33 cellular contexts compared by ENCODE assay signal in genomic region chr14:58711382-58711781, GRCh38.
"Had no signal": no experiment of that assay in that cellular context is flagged by ENCODE, and none has a peak within 500 bp of the region (broad histone marks: within the 10 kb centered on the region; RNA-seq: fewer than 3 reads in every experiment).

No MANE protein-coding gene starts in this region.

- FAIRE-seq: astrocyte, bronchial epithelial cell had no signal

- DNase-seq: activated effector memory CD4-positive, alpha-beta T cell treated with anti-CD3 and anti-CD28 coated beads, Interleukin-2, amount 50 U/mL, for 16 hours; activated effector memory CD4-positive, alpha-beta T cell treated with Interleukin-2 at 50 U/mL for 16 hours; activated gamma-delta T cell; activated gamma-delta T cell treated with Interleukin-2 at 50 U/mL for 16 hours; activated naive CD4-positive, alpha-beta T cell; activated naive CD4-positive, alpha-beta T cell treated with anti-CD3 and anti-CD28 coated beads for 36 hours; activated naive CD4-positive, alpha-beta T cell treated with anti-CD3 and anti-CD28 coated beads, Interleukin-2, amount 10 ng/mL, durations not matched to agents 7 days and 5 days; activated naive CD4-positive, alpha-beta T cell treated with anti-CD3 and anti-CD28 coated beads, Interleukin-2, amount 50 U/mL, for 16 hours; activated naive CD4-positive, alpha-beta T cell treated with Interleukin-2 at 50 U/mL for 16 hours; activated naive CD8-positive, alpha-beta T cell treated with anti-CD3 and anti-CD28 coated beads for 36 hours; activated naive CD8-positive, alpha-beta T cell treated with anti-CD3 and anti-CD28 coated beads, Interleukin-2, amount 10 ng/mL, durations not matched to agents 7 days and 5 days; activated naive CD8-positive, alpha-beta T cell treated with anti-CD3 and anti-CD28 coated beads, Interleukin-2, amount 50 U/mL, for 24 hours; activated T-cell treated with anti-CD3 and anti-CD28 coated beads, Interleukin-2, amount 50 U/mL, for 24 hours; activated T-cell treated with anti-CD3 and anti-CD28 coated beads, Interleukin-2, amount 50 U/mL, for 4 hours; activated T-cell treated with anti-CD3 and anti-CD28 coated beads, Interleukin-2, amount 50 U/mL, for 48 hours; activated T-cell treated with anti-CD3 and anti-CD28 coated beads, Interleukin-2, amount 50 U/mL, for 72 hours; adrenal gland; amniotic stem cell; amygdala; anterior cingulate cortex; aorta; body of pancreas; brain microvascular endothelial cell; caudate nucleus; central memory CD4-positive, alpha-beta T cell; cerebellar nuclear complex had no signal

- H3K9me3 ChIP-seq: adrenal gland, ascending aorta, body of pancreas, breast epithelium had no signal

- H3K4me3 ChIP-seq: adrenal gland, ascending aorta, body of pancreas, breast epithelium, cardiac muscle cell had no signal

- H3K27me3 ChIP-seq: adrenal gland, ascending aorta, body of pancreas, brain microvascular endothelial cell, breast epithelium, cardiac muscle cell had no signal

- ATAC-seq: activated naive CD4-positive, alpha-beta T cell treated with anti-CD3 and anti-CD28 coated beads, Interleukin-2, amount 50 U/mL, for 72 hours; activated naive CD8-positive, alpha-beta T cell treated with anti-CD3 and anti-CD28 coated beads, Interleukin-2, amount 50 U/mL, for 24 hours; activated T-cell treated with anti-CD3 and anti-CD28 coated beads, Interleukin-2, amount 50 U/mL, for 4 hours; activated T-cell treated with anti-CD3 and anti-CD28 coated beads, Interleukin-2, amount 50 U/mL, for 72 hours; activated T-helper 17 cell treated with anti-CD3 and anti-CD28 coated beads, Interleukin-2, amount 50 U/mL, for 72 hours; body of pancreas had no signal

- H3K27ac ChIP-seq: adrenal gland, ascending aorta, body of pancreas, brain microvascular endothelial cell, breast epithelium, cardiac muscle cell had no signal

- H3K4me1 ChIP-seq: adrenal gland, ascending aorta, body of pancreas, breast epithelium had no signal

- H3K36me3 ChIP-seq: adrenal gland, ascending aorta, brain microvascular endothelial cell, breast epithelium, cardiac muscle cell had no signal
